28 cellular contexts compared by ENCODE assay signal in genomic region chr5:31477516-31477915, GRCh38.
"Had no signal": no experiment of that assay in that cellular context is flagged by ENCODE, and none has a peak within 500 bp of the region (broad histone marks: within the 10 kb centered on the region; RNA-seq: fewer than 3 reads in every experiment).

No MANE protein-coding gene starts in this region.

- H3K9me3 ChIP-seq: ascending aorta, heart left ventricle, pancreas, prostate gland, tibial nerve had no signal

- H3K4me3 ChIP-seq: ascending aorta, heart left ventricle, pancreas, prostate gland, skin epidermis, tibial nerve had no signal

- H3K4me1 ChIP-seq: ascending aorta, foreskin keratinocyte, pancreas, prostate gland, tibial nerve had no signal

- H3K36me3 ChIP-seq: prostate gland had no signal

- H3K27ac Mint-ChIP-seq: activated B cell treated with CpG ODN at 0.5 μM for 24 hours; activated CD4-positive, alpha-beta memory T cell treated with anti-CD3 and anti-CD28 coated beads for 36 hours; activated naive CD4-positive, alpha-beta T cell treated with anti-CD3 and anti-CD28 coated beads, Interleukin-2, amount 10 ng/mL, durations not matched to agents 7 days and 5 days; activated naive CD8-positive, alpha-beta T cell treated with anti-CD3 and anti-CD28 coated beads, Interleukin-2, amount 10 ng/mL, durations not matched to agents 7 days and 5 days; activated T-helper 1 cell treated with anti-CD3 and anti-CD28 coated beads, Interleukin-12 subunit alpha, Interleukin-12 subunit beta, Interleukin-2, Interleukin-4 antibody, amounts not matched to agents 30 ng/mL and 10 ng/mL and 1 ng/mL, durations not matched to agents 14 hours and 24 hours and 36 hours; effector memory CD8-positive, alpha-beta T cell; immature natural killer cell; mesothelial cell of epicardium; naive thymus-derived CD4-positive, alpha-beta T cell; T-helper 2 cell treated with Interferon-gamma antibody and Interleukin-4, amounts not matched to agents 5 μg/mL and 100 μg/mL, for 36 hours had no signal

- H3K27me3 Mint-ChIP-seq: activated B cell treated with CpG ODN at 0.5 μM for 24 hours; activated CD4-positive, alpha-beta memory T cell treated with anti-CD3 and anti-CD28 coated beads for 36 hours; activated naive CD4-positive, alpha-beta T cell treated with anti-CD3 and anti-CD28 coated beads, Interleukin-2, amount 10 ng/mL, durations not matched to agents 7 days and 5 days; activated naive CD8-positive, alpha-beta T cell treated with anti-CD3 and anti-CD28 coated beads, Interleukin-2, amount 10 ng/mL, durations not matched to agents 7 days and 5 days; brain; effector memory CD8-positive, alpha-beta T cell; naive thymus-derived CD4-positive, alpha-beta T cell had no signal

- ATAC-seq: effector memory CD8-positive, alpha-beta T cell; esophagus mucosa; foreskin keratinocyte; naive thymus-derived CD4-positive, alpha-beta T cell; pancreas; sciatic nerve had no signal

- H3K9me3 Mint-ChIP-seq: activated B cell treated with CpG ODN at 0.5 μM for 24 hours; activated CD4-positive, alpha-beta memory T cell treated with anti-CD3 and anti-CD28 coated beads for 36 hours; activated naive CD4-positive, alpha-beta T cell treated with anti-CD3 and anti-CD28 coated beads, Interleukin-2, amount 10 ng/mL, durations not matched to agents 7 days and 5 days; activated naive CD8-positive, alpha-beta T cell treated with anti-CD3 and anti-CD28 coated beads, Interleukin-2, amount 10 ng/mL, durations not matched to agents 7 days and 5 days; activated T-helper 1 cell treated with anti-CD3 and anti-CD28 coated beads, Interleukin-12 subunit alpha, Interleukin-12 subunit beta, Interleukin-2, Interleukin-4 antibody, amounts not matched to agents 30 ng/mL and 10 ng/mL and 1 ng/mL, durations not matched to agents 14 hours and 24 hours and 36 hours; brain; effector memory CD8-positive, alpha-beta T cell; mesothelial cell of epicardium; T-helper 2 cell treated with Interferon-gamma antibody and Interleukin-4, amounts not matched to agents 5 μg/mL and 100 μg/mL, for 36 hours had no signal

- DNase-seq: activated B cell treated with CpG ODN at 0.5 μM for 24 hours; activated CD4-positive, alpha-beta memory T cell treated with anti-CD3 and anti-CD28 coated beads for 36 hours; activated CD8-positive, alpha-beta memory T cell treated with anti-CD3 and anti-CD28 coated beads, Interleukin-2, amount 50 U/mL, for 4 hours; activated gamma-delta T cell; activated naive CD4-positive, alpha-beta T cell treated with anti-CD3 and anti-CD28 coated beads, Interleukin-2, amount 10 ng/mL, durations not matched to agents 7 days and 5 days; activated naive CD8-positive, alpha-beta T cell treated with anti-CD3 and anti-CD28 coated beads, Interleukin-2, amount 10 ng/mL, durations not matched to agents 7 days and 5 days; activated T-cell treated with anti-CD3 and anti-CD28 coated beads, Interleukin-2, amount 50 U/mL, for 1 hour; cortex of kidney; effector memory CD8-positive, alpha-beta T cell; foreskin keratinocyte; heart left ventricle; immature natural killer cell; naive thymus-derived CD4-positive, alpha-beta T cell; pancreas; retina; stimulated activated CD4-positive, alpha-beta T cell treated with anti-CD3 and anti-CD28 coated beads, Interleukin-12 subunit alpha, Interleukin-12 subunit beta, amount 100 ng/mL, for 4 hours; stimulated activated CD4-positive, alpha-beta T cell treated with anti-CD3 and anti-CD28 coated beads, Interleukin-4, amount 100 ng/mL, for 24 hours; stimulated activated naive CD4-positive, alpha-beta T cell had no signal

- H3K4me3 Mint-ChIP-seq: activated B cell treated with CpG ODN at 0.5 μM for 24 hours; activated CD4-positive, alpha-beta memory T cell treated with anti-CD3 and anti-CD28 coated beads for 36 hours; activated naive CD4-positive, alpha-beta T cell treated with anti-CD3 and anti-CD28 coated beads, Interleukin-2, amount 10 ng/mL, durations not matched to agents 7 days and 5 days; activated naive CD8-positive, alpha-beta T cell treated with anti-CD3 and anti-CD28 coated beads, Interleukin-2, amount 10 ng/mL, durations not matched to agents 7 days and 5 days; activated T-helper 1 cell treated with anti-CD3 and anti-CD28 coated beads, Interleukin-12 subunit alpha, Interleukin-12 subunit beta, Interleukin-2, Interleukin-4 antibody, amounts not matched to agents 30 ng/mL and 10 ng/mL and 1 ng/mL, durations not matched to agents 14 hours and 24 hours and 36 hours; effector memory CD8-positive, alpha-beta T cell; immature natural killer cell; mesothelial cell of epicardium; naive thymus-derived CD4-positive, alpha-beta T cell; T-helper 2 cell treated with Interferon-gamma antibody and Interleukin-4, amounts not matched to agents 5 μg/mL and 100 μg/mL, for 36 hours had no signal

- H3K27ac ChIP-seq: ascending aorta, foreskin keratinocyte, heart left ventricle, pancreas, prostate gland, skin epidermis, tibial nerve had no signal

- H3K27me3 ChIP-seq: ascending aorta, foreskin keratinocyte, heart left ventricle, pancreas, tibial nerve had no signal

- H3K4me1 Mint-ChIP-seq: activated B cell treated with CpG ODN at 0.5 μM for 24 hours; activated naive CD4-positive, alpha-beta T cell treated with anti-CD3 and anti-CD28 coated beads, Interleukin-2, amount 10 ng/mL, durations not matched to agents 7 days and 5 days; activated naive CD8-positive, alpha-beta T cell treated with anti-CD3 and anti-CD28 coated beads, Interleukin-2, amount 10 ng/mL, durations not matched to agents 7 days and 5 days; brain; immature natural killer cell; mesothelial cell of epicardium; naive thymus-derived CD4-positive, alpha-beta T cell had no signal
